In genomic region chr12:65663648-65664047, GRCh38 we compare ENCODE assay signal across 18 cellular contexts.
DNase-seq lines count a peak whose midpoint lies in the region; ATAC-seq and TF ChIP-seq lines count a peak whose summit lies in the region.
"Had no signal": no experiment of that assay in that cellular context is flagged by ENCODE, and none has a peak within 500 bp of the region (broad histone marks: within the 10 kb centered on the region; RNA-seq: fewer than 3 reads in every experiment).

No MANE protein-coding gene starts in this region.

- H3K9ac ChIP-seq in GM23248 (no peak overlapping the region), SK-N-SH (no peak overlapping the region)
- H3K9ac ChIP-seq: KMS-11 had no signal

- H3K4me3 ChIP-seq in GM23248 (no peak overlapping the region), brain microvascular endothelial cell (ENCODE audit: low read depth, low read length) (no peak overlapping the region), osteoblast (ENCODE audit: insufficient read depth, low read length) (no peak overlapping the region), heart left ventricle (no peak overlapping the region), SK-N-SH (ENCODE audit: low read depth in 2 of 2, low read length in 1 of 2) (no peak overlapping the region)
- H3K4me3 ChIP-seq: Peyer's patch had no signal

- WGBS in GM23248 (ENCODE audit: low coverage in 1 of 2, low lambda C conversion rate in 2 of 2, missing lambda C conversion rate in 2 of 2), 2 experiments, result 55 to 56% methylated on average over 5 of the region's 5 CpGs
- WGBS in heart left ventricle, 4 donors, result 91 to 96% (median 94%) methylated on average over 5 of the region's 5 CpGs
- WGBS in SK-N-SH (ENCODE audit: low lambda C conversion rate), result 78% methylated on average over 5 of the region's 5 CpGs

- no peak for TF ChIP-seq POLR2A in heart left ventricle (IDR thresholded peaks at IDR 0.05)

- H3K27ac ChIP-seq in GM23248 (peak overlapping the region; percentile 63), brain microvascular endothelial cell (peak overlapping the region; percentile 30), osteoblast (ENCODE audit: low read depth, low read length) (peak overlapping the region; percentile 87), heart left ventricle (no peak overlapping the region), SK-N-SH (ENCODE audit: low read depth in 2 of 2, low read length in 1 of 2) (no peak overlapping the region; a peak in 1 of 4 replicates)
- H3K27ac ChIP-seq: KMS-11, Peyer's patch had no signal

- intact Hi-C loops in heart left ventricle (cut with DNase I), result no loop called here

- peak; percentile 69 for DNase-seq in GM23248
- DNase-seq in RKO (ENCODE audit: low spot score), result peak; percentile 96
- DNase-seq in brain microvascular endothelial cell, result no peak
- DNase-seq in osteoblast (ENCODE audit: insufficient read length, low spot score, missing footprints), result peak; percentile 49
- DNase-seq in heart left ventricle, result no peak
- no peak for DNase-seq in SK-N-SH
- DNase-seq in stimulated activated CD4-positive, alpha-beta T cell treated with anti-CD3 and anti-CD28 coated beads, Interleukin-2, amount 100 ng/mL, for 24 hours, result no peak
- DNase-seq: CD8-positive, alpha-beta memory T cell; DND-41; H9; MM.1S; NCI-H1417 treated with DMSO at 0.1 percent for 48 hours; NCI-H2029; NCI-H510A; NCI-H82; Peyer's patch; SW 1271 had no signal

- no peak for ATAC-seq in heart left ventricle

- H3K79me2 ChIP-seq in GM23248 (ENCODE audit: insufficient read depth) (no peaks in the 10 kb centered on the region), osteoblast (ENCODE audit: insufficient read depth, low read length) (no peaks in the 10 kb centered on the region), SK-N-SH (ENCODE audit: insufficient read depth) (no peaks in the 10 kb centered on the region)

- no peak for TF ChIP-seq RAD21 in SK-N-SH (IDR thresholded peaks at IDR 0.05; ENCODE audit: low read length)

- H3F3A ChIP-seq in GM23248 (ENCODE audit: insufficient read depth), result peaks cover 3% of the 10 kb centered on the region
- H3F3A ChIP-seq in SK-N-SH (replicated peaks; ENCODE audit: insufficient read depth), result peaks cover 23% of the 10 kb centered on the region

- H3K9me3 ChIP-seq in GM23248 (ENCODE audit: low read depth), result no peaks in the 10 kb centered on the region
- no peaks in the 10 kb centered on the region for H3K9me3 ChIP-seq in osteoblast (ENCODE audit: low read depth, low read length)
- no peaks in the 10 kb centered on the region for H3K9me3 ChIP-seq in heart left ventricle
- H3K9me3 ChIP-seq in SK-N-SH, result no peaks in the 10 kb centered on the region
- H3K9me3 ChIP-seq: Peyer's patch had no signal

- H3K9me2 ChIP-seq in GM23248 (ENCODE audit: insufficient read depth) (no peaks in the 10 kb centered on the region), SK-N-SH (no peaks in the 10 kb centered on the region)

- H3K27me3 ChIP-seq in GM23248 (replicated peaks; ENCODE audit: insufficient read depth) (no peaks in the 10 kb centered on the region), brain microvascular endothelial cell (replicated peaks) (no peaks in the 10 kb centered on the region), osteoblast (ENCODE audit: insufficient read depth, low read length) (no peaks in the 10 kb centered on the region), heart left ventricle (peaks cover 0 to 10% (median 0%) of the 10 kb centered on the region in 9 donors), SK-N-SH (ENCODE audit: insufficient read depth) (no peaks in the 10 kb centered on the region)
- H3K27me3 ChIP-seq: Peyer's patch had no signal

- H2AFZ ChIP-seq in GM23248 (0 out of 2 replicates have a peak overlapping the region, but pooled peaks have one; percentile 2), osteoblast (ENCODE audit: low read length) (peak overlapping the region; percentile 1), SK-N-SH (ENCODE audit: low read depth) (no peak overlapping the region)

- H4K20me1 ChIP-seq in GM23248 (ENCODE audit: insufficient read depth), result no peaks in the 10 kb centered on the region
- H4K20me1 ChIP-seq in osteoblast (ENCODE audit: insufficient read depth, low read length), result no peaks in the 10 kb centered on the region
- H4K20me1 ChIP-seq in SK-N-SH (ENCODE audit: insufficient read depth), result no peaks in the 10 kb centered on the region

- no peak for TF ChIP-seq EP300 in SK-N-SH (IDR thresholded peaks at IDR 0.05; ENCODE audit: borderline replicate concordance in 1 of 2, low read depth in 1 of 2, low read length in 1 of 2)

- CTCF ChIA-PET in SK-N-SH (lab: Yijun Ruan, JAX), result no interaction called here

- H3K4me2 ChIP-seq in GM23248 (ENCODE audit: unreplicated experiment) (no peak overlapping the region), osteoblast (ENCODE audit: insufficient read depth, low read length) (no peak overlapping the region), SK-N-SH (no peak overlapping the region)
- H3K4me2 ChIP-seq: KMS-11 had no signal

- in situ Hi-C loops in GM23248 (cut with MboI), result no loop called here
- in situ Hi-C loops in brain microvascular endothelial cell (cut with HindIII; ENCODE audit: low pct_ligation_motif_present, low sequenced_read_pairs), result no loop called here

- H3K36me3 ChIP-seq in GM23248 (ENCODE audit: low read depth), result no peaks in the 10 kb centered on the region
- H3K36me3 ChIP-seq in brain microvascular endothelial cell (replicated peaks), result no peaks in the 10 kb centered on the region
- H3K36me3 ChIP-seq in osteoblast (ENCODE audit: insufficient read depth, low read length), result no peaks in the 10 kb centered on the region
- H3K36me3 ChIP-seq in heart left ventricle, result no peaks in the 10 kb centered on the region
- H3K36me3 ChIP-seq in SK-N-SH (replicated peaks in 1 of 2; ENCODE audit: control insufficient read depth in 1 of 2, insufficient read depth in 2 of 2, low read length in 1 of 2), result no peaks in the 10 kb centered on the region
- H3K36me3 ChIP-seq: Peyer's patch had no signal

- POLR2A ChIA-PET in SK-N-SH (lab: Yijun Ruan, JAX), result no interaction called here

- TF ChIP-seq CTCF in brain microvascular endothelial cell (IDR thresholded peaks at IDR 0.05; ENCODE audit: low read depth, low read length, missing control alignments) (no peak), osteoblast (IDR thresholded peaks at IDR 0.05; ENCODE audit: extremely low read depth, low read depth, low read length) (no peak), heart left ventricle (IDR thresholded peaks at IDR 0.05) (no peak), SK-N-SH (IDR thresholded peaks at IDR 0.05) (no peak)

- H3K4me1 ChIP-seq in GM23248 (ENCODE audit: insufficient read depth), result peaks cover 10% of the 10 kb centered on the region
- peaks cover 25% of the 10 kb centered on the region for H3K4me1 ChIP-seq in osteoblast (ENCODE audit: insufficient read depth, low read length)
- no peaks in the 10 kb centered on the region for H3K4me1 ChIP-seq in heart left ventricle
- H3K4me1 ChIP-seq in SK-N-SH (ENCODE audit: control insufficient read depth in 1 of 2, insufficient read depth in 2 of 2, low read depth in 1 of 2, low read length in 1 of 2), result peaks cover 0 to 17% of the 10 kb centered on the region in 2 experiments; a peak in 2 of 4 replicates
- H3K4me1 ChIP-seq: Peyer's patch had no signal

TF ChIP-seq in SK-N-SH, 30 proteins besides CTCF, POLR2A, EP300 and RAD21:
- TF ChIP-seq NFIC (IDR thresholded peaks at IDR 0.05; ENCODE audit: borderline replicate concordance) (no peak), SIN3A (IDR thresholded peaks at IDR 0.05; ENCODE audit: borderline replicate concordance, low read depth, low read length) (no peak), FOXM1 (IDR thresholded peaks at IDR 0.05; ENCODE audit: low read depth) (no peak)
TF ChIP-seq in SK-N-SH: peak in this region for 0.

Comparison
In these comparisons a context has a peak if more than half of its experiments do, and no peak if none do; other contexts are left out.
1. DNase-seq: peak in GM23248 (single experiment), RKO (single experiment) and osteoblast (single experiment); none in brain microvascular endothelial cell (single experiment), heart left ventricle (0 of 5), SK-N-SH (single experiment) and stimulated activated CD4-positive, alpha-beta T cell treated with anti-CD3 and anti-CD28 coated beads, Interleukin-2, amount 100 ng/mL, for 24 hours (0 of 2).
2. H3K27ac ChIP-seq: peak in GM23248 (single experiment), brain microvascular endothelial cell (single experiment) and osteoblast (single experiment); none in heart left ventricle (0 of 12) and SK-N-SH (0 of 2).